ENCODE assay signal across 2 cellular contexts in genomic region chr4:141352328-141352727, GRCh38.
TF ChIP-seq lines count a peak whose summit lies in the region.

No MANE protein-coding gene starts in this region.

TF ChIP-seq in A549, 52 proteins besides CTCF, POLR2A, EP300 and RAD21:
- TF ChIP-seq TP53 (CRISPR knock-in tag; IDR thresholded peaks at IDR 0.05) (no peak), USF2 (IDR thresholded peaks at IDR 0.05) (no peak), SREBF2 (IDR thresholded peaks at IDR 0.05) (no peak), MAFK (IDR thresholded peaks at IDR 0.05; ENCODE audit: partially characterized antibody) (no peak), HOXA7 (CRISPR knock-in tag; IDR thresholded peaks at IDR 0.05) (no peak), CBX8 (IDR thresholded peaks at IDR 0.05) (no peak), CHD4 (IDR thresholded peaks at IDR 0.05; ENCODE audit: borderline replicate concordance) (no peak), FOXS1 (CRISPR knock-in tag; IDR thresholded peaks at IDR 0.05) (no peak), CHD2 (IDR thresholded peaks at IDR 0.05; ENCODE audit: low read length, partially characterized antibody) (no peak)
- TF ChIP-seq, protein P1, sequence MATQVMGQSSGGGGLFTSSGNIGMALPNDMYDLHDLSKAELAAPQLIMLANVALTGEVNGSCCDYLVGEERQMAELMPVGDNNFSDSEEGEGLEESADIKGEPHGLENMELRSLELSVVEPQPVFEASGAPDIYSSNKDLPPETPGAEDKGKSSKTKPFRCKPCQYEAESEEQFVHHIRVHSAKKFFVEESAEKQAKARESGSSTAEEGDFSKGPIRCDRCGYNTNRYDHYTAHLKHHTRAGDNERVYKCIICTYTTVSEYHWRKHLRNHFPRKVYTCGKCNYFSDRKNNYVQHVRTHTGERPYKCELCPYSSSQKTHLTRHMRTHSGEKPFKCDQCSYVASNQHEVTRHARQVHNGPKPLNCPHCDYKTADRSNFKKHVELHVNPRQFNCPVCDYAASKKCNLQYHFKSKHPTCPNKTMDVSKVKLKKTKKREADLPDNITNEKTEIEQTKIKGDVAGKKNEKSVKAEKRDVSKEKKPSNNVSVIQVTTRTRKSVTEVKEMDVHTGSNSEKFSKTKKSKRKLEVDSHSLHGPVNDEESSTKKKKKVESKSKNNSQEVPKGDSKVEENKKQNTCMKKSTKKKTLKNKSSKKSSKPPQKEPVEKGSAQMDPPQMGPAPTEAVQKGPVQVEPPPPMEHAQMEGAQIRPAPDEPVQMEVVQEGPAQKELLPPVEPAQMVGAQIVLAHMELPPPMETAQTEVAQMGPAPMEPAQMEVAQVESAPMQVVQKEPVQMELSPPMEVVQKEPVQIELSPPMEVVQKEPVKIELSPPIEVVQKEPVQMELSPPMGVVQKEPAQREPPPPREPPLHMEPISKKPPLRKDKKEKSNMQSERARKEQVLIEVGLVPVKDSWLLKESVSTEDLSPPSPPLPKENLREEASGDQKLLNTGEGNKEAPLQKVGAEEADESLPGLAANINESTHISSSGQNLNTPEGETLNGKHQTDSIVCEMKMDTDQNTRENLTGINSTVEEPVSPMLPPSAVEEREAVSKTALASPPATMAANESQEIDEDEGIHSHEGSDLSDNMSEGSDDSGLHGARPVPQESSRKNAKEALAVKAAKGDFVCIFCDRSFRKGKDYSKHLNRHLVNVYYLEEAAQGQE (IDR thresholded peaks at IDR 0.05) = no peak
TF ChIP-seq in A549: peak in this region for 0.

TF ChIP-seq in GM23338, 12 proteins besides CTCF, POLR2A, EP300 and RAD21:
- TF ChIP-seq JUNB (IDR thresholded peaks at IDR 0.05; ENCODE audit: unreplicated experiment) (no peak), EZH2phosphoT487 (IDR thresholded peaks at IDR 0.05; ENCODE audit: unreplicated experiment) (no peak)
